Comparison of ENCODE assay signal across 7 cellular contexts in the genomic region with DNA sequence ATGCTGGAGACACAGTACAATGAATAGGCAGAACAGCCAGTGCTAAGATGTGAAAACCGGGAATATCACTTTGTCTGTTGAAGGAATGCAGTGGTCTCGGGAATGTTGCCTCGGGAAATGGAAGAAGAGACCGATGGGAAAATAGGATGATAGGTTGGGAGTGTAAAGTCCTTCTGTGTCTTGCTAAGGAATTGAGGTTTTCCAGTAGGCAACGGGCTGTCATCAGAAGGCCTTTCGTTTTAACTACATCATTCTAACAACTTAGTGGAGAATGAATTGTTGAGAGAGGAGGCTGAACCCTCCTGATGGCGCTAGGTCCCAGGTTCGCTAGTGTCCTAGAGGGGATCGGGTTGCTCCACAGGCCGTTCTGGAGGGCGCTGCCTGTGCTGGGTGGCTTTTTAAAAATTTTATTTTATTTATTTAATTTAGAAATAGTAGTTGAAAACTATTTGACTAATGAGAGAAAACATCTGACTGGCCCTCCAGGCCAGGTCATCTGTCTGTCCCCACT. TPM values are rescaled to one million over a fixed set of nuclear protein-coding genes. Genes with fewer than 3 reads are reported as not detected.
DNase-seq lines count a peak whose midpoint lies in the region; FAIRE-seq and TF ChIP-seq lines count a peak whose summit lies in the region.

No MANE protein-coding gene starts in this region.

- H3K27ac Mint-ChIP-seq in activated naive CD8-positive, alpha-beta T cell treated with anti-CD3 and anti-CD28 coated beads for 36 hours: peak overlapping the region; percentile 89

- peaks cover 5 to 12% of the 10 kb centered on the region in 2 donors for H3K4me1 ChIP-seq in kidney (ENCODE audit: control insufficient read depth in 1 of 2, insufficient read depth in 1 of 2, low read depth in 1 of 2, low read length in 2 of 2)

- no peaks in the 10 kb centered on the region for H3K27me3 ChIP-seq in GM06990 (replicated peaks; ENCODE audit: control insufficient read depth, insufficient read depth, low read length)

- H3K4me1 Mint-ChIP-seq in activated naive CD8-positive, alpha-beta T cell treated with anti-CD3 and anti-CD28 coated beads for 36 hours: peaks cover 17% of the 10 kb centered on the region

- H3K36me3 ChIP-seq in GM06990 (ENCODE audit: control insufficient read depth, insufficient read depth, low read length) (no peaks in the 10 kb centered on the region), KOPT-K1 (ENCODE audit: insufficient read depth, low read length) (peaks cover 21% of the 10 kb centered on the region), kidney (ENCODE audit: control insufficient read depth in 1 of 2, insufficient read depth in 2 of 2, low read length in 2 of 2) (no peaks in the 10 kb centered on the region)

- H3K4me3 ChIP-seq in GM06990 (replicated peaks; ENCODE audit: low read depth, low read length): peak overlapping the region; percentile 88
- peak overlapping the region; percentile 82 to 91 for H3K4me3 ChIP-seq in kidney (ENCODE audit: low read length in 2 of 2)

- H3K27me3 Mint-ChIP-seq in activated naive CD8-positive, alpha-beta T cell treated with anti-CD3 and anti-CD28 coated beads for 36 hours: no peaks in the 10 kb centered on the region

- DNase-seq in GM06990 (ENCODE audit: extremely low read depth, insufficient read length) (no peak), kidney (no peak), substantia nigra (lab: John Stamatoyannopoulos, UW) (peak in 4 of 49 donors; percentile 0 to 7 (median 1)), HCEC 1CT (no peak)
- no peak for DNase-seq in activated naive CD8-positive, alpha-beta T cell treated with anti-CD3 and anti-CD28 coated beads for 36 hours
- DNase-seq in activated CD4-positive, CD25-positive, alpha-beta regulatory T cell (lab: John Stamatoyannopoulos, UW): no peak

- no peaks in the 10 kb centered on the region for H3K9me3 Mint-ChIP-seq in activated naive CD8-positive, alpha-beta T cell treated with anti-CD3 and anti-CD28 coated beads for 36 hours

- intact Hi-C loops in kidney (cut with DNase I): no loop called here

- no peak for FAIRE-seq in kidney (lab: Jason Lieb, UNC)

- no peaks in the 10 kb centered on the region for H3K9me3 ChIP-seq in KOPT-K1 (ENCODE audit: insufficient read depth, low read length, poor library complexity, severe bottlenecking)
- no peaks in the 10 kb centered on the region for H3K9me3 ChIP-seq in kidney (ENCODE audit: control insufficient read depth in 1 of 2, low read length in 2 of 2)

- H3K36me3 Mint-ChIP-seq in activated naive CD8-positive, alpha-beta T cell treated with anti-CD3 and anti-CD28 coated beads for 36 hours: peaks cover 17% of the 10 kb centered on the region

- TF ChIP-seq CTCF in GM06990 (IDR thresholded peaks at IDR 0.05; ENCODE audit: insufficient read depth, low read length, poor library complexity, severe bottlenecking): no peak
- TF ChIP-seq CTCF in kidney (IDR thresholded peaks at IDR 0.05; ENCODE audit: borderline replicate concordance, extremely low read depth, insufficient read depth): no peak

- H3K27ac ChIP-seq in KOPT-K1 (ENCODE audit: low read depth, low read length, poor library complexity, severe bottlenecking) (peak overlapping the region; percentile 91), kidney (ENCODE audit: low read depth in 2 of 2, low read length in 2 of 2) (peak overlapping the region in 1 of 2 donors; percentile 88), substantia nigra (ENCODE audit: low read depth, low read length, poor library complexity, severe bottlenecking) (peak overlapping the region; percentile 84)

- H3K4me3 Mint-ChIP-seq in activated naive CD8-positive, alpha-beta T cell treated with anti-CD3 and anti-CD28 coated beads for 36 hours: peak overlapping the region; percentile 97

- peak overlapping the region; percentile 32 to 46 for H3K9ac ChIP-seq in kidney (ENCODE audit: low read length in 2 of 2)

RNA-seq across cellular contexts. Expression of gene VBP1, which starts 0.7 kb away (rescaled TPM):
- total RNA-seq in activated naive CD8-positive, alpha-beta T cell treated with anti-CD3 and anti-CD28 coated beads for 36 hours: 10 to 100 TPM; 82.9 to 86.8 TPM
- total RNA-seq in kidney: 38.4 TPM
- 53.8 TPM for polyA plus RNA-seq in kidney (ENCODE audit: insufficient read depth, low read depth, low replicate concordance)

RNA-seq across cellular contexts. Expression of gene RAB39B, which starts 47.3 kb away (rescaled TPM):
- 10 to 100 TPM; 13.1 to 13.2 TPM for total RNA-seq in activated naive CD8-positive, alpha-beta T cell treated with anti-CD3 and anti-CD28 coated beads for 36 hours
- total RNA-seq in kidney: 1.2 TPM
- polyA plus RNA-seq in kidney (ENCODE audit: insufficient read depth, low read depth, low replicate concordance): 1.8 TPM
